ENCODE assay signal across 7 cellular contexts in genomic region chr9:123530244-123530643, GRCh38.
"Had no signal": no experiment of that assay in that cellular context is flagged by ENCODE, and none has a peak within 500 bp of the region (broad histone marks: within the 10 kb centered on the region; RNA-seq: fewer than 3 reads in every experiment).

No MANE protein-coding gene starts in this region.

- H3K4me3 ChIP-seq: GM12878 had no signal

- DNase-seq: GDM1, GF-D8 had no signal

- FAIRE-seq: GM12878, GM12891, GM12892, GM18507, GM19239 had no signal

- ATAC-seq: GM12878 had no signal
